ENCODE assay signal across 8 cellular contexts in the genomic region with DNA sequence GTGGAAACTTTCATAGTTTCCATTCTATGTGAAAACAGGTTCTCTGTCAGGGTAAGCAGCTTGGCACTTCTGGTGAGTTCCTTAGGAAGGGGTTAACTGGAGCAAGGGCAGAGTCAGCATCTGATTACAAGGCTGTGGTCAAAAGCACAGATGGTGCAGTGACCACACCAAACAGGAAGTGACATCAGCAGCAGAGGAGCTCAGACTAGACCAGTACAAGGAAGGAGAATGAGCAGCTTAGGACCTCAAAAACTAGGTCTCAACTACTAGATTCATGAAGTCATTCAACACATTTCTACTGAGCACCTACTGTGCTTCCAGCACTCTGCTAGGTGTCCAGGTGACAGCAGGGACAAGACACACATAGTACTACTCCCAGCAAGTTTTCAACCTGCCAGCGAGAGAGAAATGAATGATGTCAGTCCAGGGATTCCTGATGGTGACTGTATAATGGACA.
A peak's percentile ranks its signal among the peaks of the same experiment; 100 is the strongest.
DNase-seq lines count a peak whose midpoint lies in the region; ATAC-seq and TF ChIP-seq lines count a peak whose summit lies in the region.

No MANE protein-coding gene starts in this region.

- H3K4me3 ChIP-seq in neural progenitor cell: no peak overlapping the region

- no peak overlapping the region for H3K4me2 ChIP-seq in neural progenitor cell

- no peaks in the 10 kb centered on the region for H3K36me3 Mint-ChIP-seq in neural progenitor cell
- no peaks in the 10 kb centered on the region for H3K36me3 Mint-ChIP-seq in activated T-cell treated with anti-CD3 and anti-CD28 coated beads, Interleukin-2, amount 50 U/mL, for 4 hours (ENCODE audit: insufficient read depth)

- no peak for TF ChIP-seq CTCF in neural progenitor cell (IDR thresholded peaks at IDR 0.05)

- peak; percentile 97 for ATAC-seq in GM18873 (IDR thresholded peaks at IDR 0.05; ENCODE audit: low FRiP score, unreplicated experiment)
- ATAC-seq in HG02938 (IDR thresholded peaks at IDR 0.05; ENCODE audit: unreplicated experiment): peak; percentile 97
- no peak for ATAC-seq in activated T-cell treated with anti-CD3 and anti-CD28 coated beads, Interleukin-2, amount 50 U/mL, for 4 hours

- peaks cover 2% of the 10 kb centered on the region for H3K27me3 Mint-ChIP-seq in neural progenitor cell (ENCODE audit: insufficient read depth, low read depth)
- peaks cover 14% of the 10 kb centered on the region for H3K27me3 Mint-ChIP-seq in activated T-cell treated with anti-CD3 and anti-CD28 coated beads, Interleukin-2, amount 50 U/mL, for 4 hours (ENCODE audit: low read depth)

- H4K20me1 ChIP-seq in neural progenitor cell (ENCODE audit: low read depth): no peaks in the 10 kb centered on the region

- no peaks in the 10 kb centered on the region for H3K79me2 ChIP-seq in neural progenitor cell (ENCODE audit: low read depth)

- peaks cover 7% of the 10 kb centered on the region for H3K9me3 Mint-ChIP-seq in neural progenitor cell
- H3K9me3 Mint-ChIP-seq in activated T-cell treated with anti-CD3 and anti-CD28 coated beads, Interleukin-2, amount 50 U/mL, for 4 hours: no peaks in the 10 kb centered on the region

- H3F3A ChIP-seq in neural progenitor cell (ENCODE audit: low read depth): no peaks in the 10 kb centered on the region

- peaks cover 35% of the 10 kb centered on the region for H3K27me3 ChIP-seq in neural progenitor cell

- H3K27ac Mint-ChIP-seq in neural progenitor cell: no peak overlapping the region

- H3K36me3 ChIP-seq in neural progenitor cell: no peaks in the 10 kb centered on the region

- H3K27ac ChIP-seq in neural progenitor cell (no peak overlapping the region), caudate nucleus (ENCODE audit: low read depth, low read length) (no peak overlapping the region)

- peak; percentile 57 for DNase-seq in RKO (ENCODE audit: low spot score)
- DNase-seq in kidney tubule cell (ENCODE audit: low spot score): peak; percentile 75
- no peak for DNase-seq in neural progenitor cell (ENCODE audit: low spot score)
- no peak for DNase-seq in caudate nucleus (lab: John Stamatoyannopoulos, UW)
- no peak for DNase-seq in NCI-H526 (lab: John Stamatoyannopoulos, UW)
- DNase-seq in activated T-cell treated with anti-CD3 and anti-CD28 coated beads, Interleukin-2, amount 50 U/mL, for 4 hours: no peak

- no peak overlapping the region for H3K4me3 Mint-ChIP-seq in neural progenitor cell
- H3K4me3 Mint-ChIP-seq in activated T-cell treated with anti-CD3 and anti-CD28 coated beads, Interleukin-2, amount 50 U/mL, for 4 hours: no peak overlapping the region

- H3K4me1 Mint-ChIP-seq in neural progenitor cell: peaks cover 7% of the 10 kb centered on the region
- H3K4me1 Mint-ChIP-seq in activated T-cell treated with anti-CD3 and anti-CD28 coated beads, Interleukin-2, amount 50 U/mL, for 4 hours (ENCODE audit: low read depth): no peaks in the 10 kb centered on the region

- no peak overlapping the region for H2AFZ ChIP-seq in neural progenitor cell (replicated peaks)

- H3K9ac ChIP-seq in neural progenitor cell: no peak overlapping the region

- no peaks in the 10 kb centered on the region for H3K4me1 ChIP-seq in neural progenitor cell

- no peaks in the 10 kb centered on the region for H3K9me3 ChIP-seq in neural progenitor cell (ENCODE audit: low read depth)

Comparison
In these comparisons a context has a peak if more than half of its experiments do, and no peak if none do; other contexts are left out.
1. ATAC-seq: peak in GM18873 (single experiment) and HG02938 (single experiment); none in activated T-cell treated with anti-CD3 and anti-CD28 coated beads, Interleukin-2, amount 50 U/mL, for 4 hours (0 of 2).
2. DNase-seq: peak in RKO (single experiment) and kidney tubule cell (single experiment); none in neural progenitor cell (single experiment), caudate nucleus (0 of 61), NCI-H526 (0 of 2) and activated T-cell treated with anti-CD3 and anti-CD28 coated beads, Interleukin-2, amount 50 U/mL, for 4 hours (single experiment).